30 cellular contexts compared by ENCODE assay signal in the genomic region with DNA sequence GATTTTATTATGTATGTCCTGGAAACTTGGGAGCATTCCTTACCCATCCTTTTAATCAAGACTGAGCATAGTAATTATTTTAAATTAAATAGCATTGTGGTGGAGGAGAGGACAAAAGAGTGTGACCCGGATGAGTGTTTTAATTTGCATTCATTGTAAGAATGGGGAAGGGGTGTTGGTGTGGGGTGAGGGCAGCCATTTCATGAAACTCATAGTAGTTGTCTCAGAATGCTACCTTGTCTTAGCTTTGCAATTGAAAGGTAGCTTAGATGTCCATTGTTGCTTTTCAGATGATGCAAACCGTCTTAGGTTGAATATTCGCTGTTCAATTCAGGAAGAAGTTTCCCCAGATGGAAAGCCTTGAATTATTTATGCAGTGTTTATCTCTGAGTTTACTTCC.
"Had no signal": no experiment of that assay in that cellular context is flagged by ENCODE, and none has a peak within 500 bp of the region (broad histone marks: within the 10 kb centered on the region; RNA-seq: fewer than 3 reads in every experiment).

No MANE protein-coding gene starts in this region.

- H3K9me3 ChIP-seq: ascending aorta, breast epithelium, colonic mucosa, esophagus muscularis mucosa, gastrocnemius medialis, heart left ventricle had no signal

- H3K36me3 ChIP-seq: ascending aorta, breast epithelium, cardiac muscle cell, colonic mucosa, esophagus muscularis mucosa, gastrocnemius medialis, heart left ventricle had no signal

- H3K27me3 ChIP-seq: ascending aorta, breast epithelium, cardiac muscle cell, colonic mucosa, dorsolateral prefrontal cortex, esophagus muscularis mucosa, foreskin keratinocyte, gastrocnemius medialis, heart left ventricle, hepatocyte had no signal

- H3K4me3 ChIP-seq: ascending aorta, breast epithelium, cardiac muscle cell, colonic mucosa, dorsolateral prefrontal cortex, esophagus muscularis mucosa, gastrocnemius medialis, heart left ventricle, hepatocyte had no signal

- DNase-seq: activated CD4-positive, alpha-beta memory T cell treated with anti-CD3 and anti-CD28 coated beads, Interleukin-2, amount 10 ng/mL, durations not matched to agents 7 days and 5 days; activated CD4-positive, alpha-beta T cell treated with anti-CD3 and anti-CD28 coated beads for 1 hour; activated CD4-positive, alpha-beta T cell treated with anti-CD3 and anti-CD28 coated beads for 4 hours; activated CD4-positive, alpha-beta T cell treated with anti-CD3 and anti-CD28 coated beads, Interleukin-2, amount 10 ng/mL, durations not matched to agents 7 days and 5 days; activated CD4-positive, alpha-beta T cell treated with anti-CD3 and anti-CD28 coated beads, Interleukin-2, amount 50 U/mL, for 4 hours; activated CD8-positive, alpha-beta memory T cell treated with anti-CD3 and anti-CD28 coated beads, Interleukin-2, amount 50 U/mL, for 48 hours; activated gamma-delta T cell; activated naive CD4-positive, alpha-beta T cell; activated naive CD4-positive, alpha-beta T cell treated with anti-CD3 and anti-CD28 coated beads, Interleukin-2, amount 10 ng/mL, durations not matched to agents 7 days and 5 days; activated naive CD8-positive, alpha-beta T cell treated with anti-CD3 and anti-CD28 coated beads, Interleukin-2, amount 10 ng/mL, durations not matched to agents 7 days and 5 days; activated T-cell treated with anti-CD3 and anti-CD28 coated beads for 4 hours; activated T-cell treated with anti-CD3 and anti-CD28 coated beads, Interleukin-2, amount 50 U/mL, for 24 hours; activated T-cell treated with anti-CD3 and anti-CD28 coated beads, Interleukin-2, amount 50 U/mL, for 72 hours; central memory CD4-positive, alpha-beta T cell; cerebellar nuclear complex; colonic mucosa; dorsolateral prefrontal cortex; effector memory CD4-positive, alpha-beta T cell; endodermal cell; erythroblast; foreskin keratinocyte; gastrocnemius medialis; glutamatergic neuron; heart left ventricle; T-helper 17 cell had no signal

- H3K4me1 ChIP-seq: ascending aorta, breast epithelium, colonic mucosa, esophagus muscularis mucosa, foreskin keratinocyte had no signal

- H3K27ac ChIP-seq: ascending aorta, breast epithelium, cardiac muscle cell, colonic mucosa, dorsolateral prefrontal cortex, esophagus muscularis mucosa, foreskin keratinocyte, gastrocnemius medialis, heart left ventricle, hepatocyte had no signal
